1 cellular context compared by ENCODE assay signal in genomic region chr5:42840842-42841574, GRCh38.
TF ChIP-seq lines count a peak whose summit lies in the region.

No MANE protein-coding gene starts in this region.

TF ChIP-seq in IMR-90, 13 proteins besides CTCF, POLR2A, EP300 and RAD21 (continued from another document):
- TF ChIP-seq USF2 (IDR thresholded peaks at IDR 0.05; ENCODE audit: low read depth, low read length), result no peak
- TF ChIP-seq MAFK (IDR thresholded peaks at IDR 0.05; ENCODE audit: low read depth, low read length), result no peak
